8 cellular contexts compared by ENCODE assay signal in genomic region chr1:161427733-161428516, GRCh38.
DNase-seq lines count a peak whose midpoint lies in the region; ATAC-seq, FAIRE-seq and TF ChIP-seq lines count a peak whose summit lies in the region.

No MANE protein-coding gene starts in this region.

- H3K27me3 Mint-ChIP-seq in activated T-cell treated with anti-CD3 and anti-CD28 coated beads, Interleukin-2, amount 50 U/mL, for 72 hours (ENCODE audit: low read depth): peaks cover 54% of the 10 kb centered on the region

- H3K4me2 ChIP-seq in keratinocyte (ENCODE audit: control insufficient read depth, extremely low read depth, insufficient read depth, low read depth, low read length): peak overlapping the region; percentile 86

- no peak for TF ChIP-seq POLR2A in erythroblast (IDR thresholded peaks at IDR 0.05; ENCODE audit: low read length)

- peaks cover 26% of the 10 kb centered on the region for H3K4me1 Mint-ChIP-seq in activated T-cell treated with anti-CD3 and anti-CD28 coated beads, Interleukin-2, amount 50 U/mL, for 72 hours (ENCODE audit: low read depth)

- peaks cover 5% of the 10 kb centered on the region for H3K4me1 ChIP-seq in keratinocyte (ENCODE audit: control insufficient read depth, extremely low read depth, insufficient read depth, low read length)

- dilution Hi-C loops in keratinocyte (cut with MboI; ENCODE audit: extremely low pct_ligation_motif_present, low sequenced_read_pairs): no loop called here

- H3K9me1 ChIP-seq in keratinocyte (ENCODE audit: control insufficient read depth, extremely low read depth, insufficient read depth, low read length): no peaks in the 10 kb centered on the region

- no peak overlapping the region for H3K9ac ChIP-seq in keratinocyte (ENCODE audit: control insufficient read depth, extremely low read depth, insufficient read depth, low read length)

- H2AFZ ChIP-seq in keratinocyte (ENCODE audit: control insufficient read depth, low read length): no peak overlapping the region

- no peak for TF ChIP-seq CTCF in keratinocyte (optimal IDR thresholded peaks at IDR 0.05 in 1 of 3, IDR thresholded peaks at IDR 0.05 in 1 of 3, conservative IDR thresholded peaks at IDR 0.05 in 1 of 3; ENCODE audit: extremely low read depth in 1 of 3, insufficient read depth in 2 of 3, low read length in 3 of 3)

- peak overlapping the region in 2 of 3 experiments; percentile 37 to 68 for H3K4me3 ChIP-seq in keratinocyte (ENCODE audit: control insufficient read depth in 2 of 3, extremely low read depth in 1 of 3, insufficient read depth in 2 of 3, low read depth in 1 of 3, low read length in 3 of 3)

- no peaks in the 10 kb centered on the region for H3K9me3 Mint-ChIP-seq in activated T-cell treated with anti-CD3 and anti-CD28 coated beads, Interleukin-2, amount 50 U/mL, for 72 hours

- H3K79me2 ChIP-seq in keratinocyte (ENCODE audit: control insufficient read depth, insufficient read depth, low read length): no peaks in the 10 kb centered on the region

- no peak overlapping the region for H3K27ac ChIP-seq in keratinocyte (ENCODE audit: control insufficient read depth, insufficient read depth, low read length)

- peak; percentile 68 to 82 for ATAC-seq in activated T-cell treated with anti-CD3 and anti-CD28 coated beads, Interleukin-2, amount 50 U/mL, for 72 hours (replicated peaks in 1 of 2)
- no peak for ATAC-seq in GM21390 (IDR thresholded peaks at IDR 0.05; ENCODE audit: unreplicated experiment)
- no peak for ATAC-seq in GM18868 (IDR thresholded peaks at IDR 0.05; ENCODE audit: unreplicated experiment)

- no peaks in the 10 kb centered on the region for H3K36me3 ChIP-seq in keratinocyte (ENCODE audit: control insufficient read depth in 2 of 2, extremely low read depth in 1 of 2, insufficient read depth in 2 of 2, low read length in 2 of 2)

- peak; percentile 67 for DNase-seq in HEK293T (ENCODE audit: extremely low spot score)
- peak; percentile 31 to 50 for DNase-seq in activated T-cell treated with anti-CD3 and anti-CD28 coated beads, Interleukin-2, amount 50 U/mL, for 72 hours
- DNase-seq in keratinocyte (ENCODE audit: low read depth, low spot score): peak; percentile 56
- no peak for DNase-seq in erythroblast (lab: John Stamatoyannopoulos, UW)
- no peak for DNase-seq in NCI-H748 treated with DMSO at 0.1 percent for 48 hours (lab: John Stamatoyannopoulos, UW)

- peak overlapping the region; percentile 90 for H3K27ac Mint-ChIP-seq in activated T-cell treated with anti-CD3 and anti-CD28 coated beads, Interleukin-2, amount 50 U/mL, for 72 hours

- H4K20me1 ChIP-seq in keratinocyte (ENCODE audit: control insufficient read depth, extremely low read depth, insufficient read depth, low read length): no peaks in the 10 kb centered on the region

- H3K4me3 Mint-ChIP-seq in activated T-cell treated with anti-CD3 and anti-CD28 coated beads, Interleukin-2, amount 50 U/mL, for 72 hours: peak overlapping the region; percentile 73 to 88

- CTCF ChIA-PET in HEK293T (lab: Yijun Ruan, JAX): interaction anchor here (1.5 to 3.5 kb wide), 2 partner anchors 12 to 13 kb away, joined by 4 to 17 read pairs; no protein-coding TSS in a partner anchor

- peaks cover 2% of the 10 kb centered on the region for H3K27me3 ChIP-seq in keratinocyte (ENCODE audit: control insufficient read depth, extremely low read depth, insufficient read depth, low read length)

- POLR2A ChIA-PET in HEK293T (lab: Yijun Ruan, JAX): interaction anchor here (1.0 to 1.7 kb wide), 3 partner anchors 12 to 27 kb away, joined by 4 to 5 read pairs (median 4); no protein-coding TSS in a partner anchor

- FAIRE-seq in A204.1 (lab: Jason Lieb, UNC) (peak; percentile 19), keratinocyte (lab: Jason Lieb, UNC) (peak; percentile 29)

- H3K36me3 Mint-ChIP-seq in activated T-cell treated with anti-CD3 and anti-CD28 coated beads, Interleukin-2, amount 50 U/mL, for 72 hours (ENCODE audit: insufficient read depth in 2 of 2): no peaks in the 10 kb centered on the region

- no peaks in the 10 kb centered on the region for H3K9me3 ChIP-seq in keratinocyte (ENCODE audit: control insufficient read depth, low read depth, low read length)

TF ChIP-seq in HEK293T, 16 proteins besides CTCF, POLR2A, EP300 and RAD21:
- TF ChIP-seq FOXK2 (IDR thresholded peaks at IDR 0.05) (peak; percentile 44; the same call in 1 of the 2 replicates), SP1 (IDR thresholded peaks at IDR 0.05) (no peak), FOXM1 (IDR thresholded peaks at IDR 0.05; ENCODE audit: borderline replicate concordance) (no peak), L3MBTL2 (conservative IDR thresholded peaks at IDR 0.05) (peak; percentile 39), CTBP1 (IDR thresholded peaks at IDR 0.05; ENCODE audit: borderline replicate concordance) (0 out of 2 replicates have a peak, but pooled peaks have one; percentile 35), NFRKB (IDR thresholded peaks at IDR 0.05) (no peak), FOXA1 (IDR thresholded peaks at IDR 0.05) (no peak), ZNF384 (IDR thresholded peaks at IDR 0.05) (no peak), ARNT (IDR thresholded peaks at IDR 0.05) (peak; percentile 45; the same call in 1 of the 2 replicates), BHLHE40 (IDR thresholded peaks at IDR 0.05; ENCODE audit: borderline replicate concordance) (no peak)
- TF ChIP-seq, protein P1, sequence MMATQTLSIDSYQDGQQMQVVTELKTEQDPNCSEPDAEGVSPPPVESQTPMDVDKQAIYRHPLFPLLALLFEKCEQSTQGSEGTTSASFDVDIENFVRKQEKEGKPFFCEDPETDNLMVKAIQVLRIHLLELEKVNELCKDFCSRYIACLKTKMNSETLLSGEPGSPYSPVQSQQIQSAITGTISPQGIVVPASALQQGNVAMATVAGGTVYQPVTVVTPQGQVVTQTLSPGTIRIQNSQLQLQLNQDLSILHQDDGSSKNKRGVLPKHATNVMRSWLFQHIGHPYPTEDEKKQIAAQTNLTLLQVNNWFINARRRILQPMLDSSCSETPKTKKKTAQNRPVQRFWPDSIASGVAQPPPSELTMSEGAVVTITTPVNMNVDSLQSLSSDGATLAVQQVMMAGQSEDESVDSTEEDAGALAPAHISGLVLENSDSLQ (IDR thresholded peaks at IDR 0.05): peak; percentile 32; the same call in 1 of the 2 replicates

Comparison
In these comparisons a context has a peak if more than half of its experiments do, and no peak if none do; other contexts are left out.
1. DNase-seq: peak in HEK293T (single experiment), activated T-cell treated with anti-CD3 and anti-CD28 coated beads, Interleukin-2, amount 50 U/mL, for 72 hours (2 of 2) and keratinocyte (single experiment); none in erythroblast (0 of 2) and NCI-H748 treated with DMSO at 0.1 percent for 48 hours (single experiment).
2. ATAC-seq: peak in activated T-cell treated with anti-CD3 and anti-CD28 coated beads, Interleukin-2, amount 50 U/mL, for 72 hours (2 of 2); none in GM21390 (single experiment) and GM18868 (single experiment).